ENCODE assay signal across 37 cellular contexts in genomic region chr6:112365952-112366351, GRCh38. TPM values are rescaled to one million over a fixed set of nuclear protein-coding genes. Genes with fewer than 3 reads are reported as not detected.
"Had no signal": no experiment of that assay in that cellular context is flagged by ENCODE, and none has a peak within 500 bp of the region (broad histone marks: within the 10 kb centered on the region; RNA-seq: fewer than 3 reads in every experiment).

No MANE protein-coding gene starts in this region.

- H3K4me1 ChIP-seq: body of pancreas, breast epithelium had no signal

- H3K4me3 Mint-ChIP-seq: activated B cell treated with CpG ODN at 0.5 μM for 24 hours; activated CD4-positive, alpha-beta memory T cell treated with anti-CD3 and anti-CD28 coated beads, Interleukin-2, amount 10 ng/mL, durations not matched to agents 7 days and 5 days; activated CD4-positive, alpha-beta T cell treated with anti-CD3 and anti-CD28 coated beads, Interleukin-2, amount 10 ng/mL, durations not matched to agents 7 days and 5 days; activated CD8-positive, alpha-beta memory T cell treated with anti-CD3 and anti-CD28 coated beads, Interleukin-2, amount 10 ng/mL, durations not matched to agents 7 days and 5 days; activated CD8-positive, alpha-beta T cell treated with anti-CD3 and anti-CD28 coated beads, Interleukin-2, amount 10 ng/mL, durations not matched to agents 7 days and 5 days; activated naive CD4-positive, alpha-beta T cell treated with anti-CD3 and anti-CD28 coated beads, Interleukin-2, amount 10 ng/mL, durations not matched to agents 7 days and 5 days; activated naive CD4-positive, alpha-beta T cell treated with anti-CD3 and anti-CD28 coated beads, Interleukin-2, amount 50 U/mL, for 24 hours; activated naive CD8-positive, alpha-beta T cell; activated naive CD8-positive, alpha-beta T cell treated with anti-CD3 and anti-CD28 coated beads, Interleukin-2, amount 10 ng/mL, durations not matched to agents 7 days and 5 days; activated naive CD8-positive, alpha-beta T cell treated with anti-CD3 and anti-CD28 coated beads, Interleukin-2, amount 50 U/mL, for 24 hours; activated T-cell treated with anti-CD3 and anti-CD28 coated beads, Interleukin-2, amount 50 U/mL, for 24 hours; T-helper 1 cell treated with Interleukin-12 subunit alpha and Interleukin-12 subunit beta and Interleukin-4 antibody, amounts not matched to agents 30 μg/mL and 1 μg/mL, for 36 hours; T-helper 2 cell treated with Interferon-gamma antibody and Interleukin-4, amounts not matched to agents 5 μg/mL and 100 μg/mL, for 36 hours had no signal

- ATAC-seq: activated CD8-positive, alpha-beta memory T cell treated with anti-CD3 and anti-CD28 coated beads, Interleukin-2, amount 10 ng/mL, durations not matched to agents 7 days and 5 days; activated CD8-positive, alpha-beta T cell treated with anti-CD3 and anti-CD28 coated beads, Interleukin-2, amount 10 ng/mL, durations not matched to agents 7 days and 5 days; activated naive CD8-positive, alpha-beta T cell treated with anti-CD3 and anti-CD28 coated beads, Interleukin-2, amount 50 U/mL, for 24 hours had no signal

- H3K27me3 Mint-ChIP-seq: activated B cell treated with CpG ODN at 0.5 μM for 24 hours had no signal

- H3K4me1 Mint-ChIP-seq: activated B cell treated with CpG ODN at 0.5 μM for 24 hours; activated CD4-positive, alpha-beta memory T cell treated with anti-CD3 and anti-CD28 coated beads, Interleukin-2, amount 10 ng/mL, durations not matched to agents 7 days and 5 days; activated CD4-positive, alpha-beta T cell treated with anti-CD3 and anti-CD28 coated beads, Interleukin-2, amount 10 ng/mL, durations not matched to agents 7 days and 5 days; activated CD8-positive, alpha-beta memory T cell treated with anti-CD3 and anti-CD28 coated beads, Interleukin-2, amount 10 ng/mL, durations not matched to agents 7 days and 5 days; activated naive CD4-positive, alpha-beta T cell treated with anti-CD3 and anti-CD28 coated beads, Interleukin-2, amount 10 ng/mL, durations not matched to agents 7 days and 5 days; activated naive CD4-positive, alpha-beta T cell treated with anti-CD3 and anti-CD28 coated beads, Interleukin-2, amount 50 U/mL, for 24 hours; activated naive CD8-positive, alpha-beta T cell treated with anti-CD3 and anti-CD28 coated beads, Interleukin-2, amount 10 ng/mL, durations not matched to agents 7 days and 5 days; activated naive CD8-positive, alpha-beta T cell treated with anti-CD3 and anti-CD28 coated beads, Interleukin-2, amount 50 U/mL, for 24 hours had no signal

- H3K27ac Mint-ChIP-seq: activated B cell treated with CpG ODN at 0.5 μM for 24 hours; activated CD4-positive, alpha-beta memory T cell treated with anti-CD3 and anti-CD28 coated beads, Interleukin-2, amount 10 ng/mL, durations not matched to agents 7 days and 5 days; activated CD4-positive, alpha-beta T cell treated with anti-CD3 and anti-CD28 coated beads, Interleukin-2, amount 10 ng/mL, durations not matched to agents 7 days and 5 days; activated CD8-positive, alpha-beta memory T cell treated with anti-CD3 and anti-CD28 coated beads, Interleukin-2, amount 10 ng/mL, durations not matched to agents 7 days and 5 days; activated CD8-positive, alpha-beta T cell treated with anti-CD3 and anti-CD28 coated beads, Interleukin-2, amount 10 ng/mL, durations not matched to agents 7 days and 5 days; activated naive CD4-positive, alpha-beta T cell treated with anti-CD3 and anti-CD28 coated beads, Interleukin-2, amount 10 ng/mL, durations not matched to agents 7 days and 5 days; activated naive CD4-positive, alpha-beta T cell treated with anti-CD3 and anti-CD28 coated beads, Interleukin-2, amount 50 U/mL, for 24 hours; activated naive CD8-positive, alpha-beta T cell; activated naive CD8-positive, alpha-beta T cell treated with anti-CD3 and anti-CD28 coated beads, Interleukin-2, amount 10 ng/mL, durations not matched to agents 7 days and 5 days; activated naive CD8-positive, alpha-beta T cell treated with anti-CD3 and anti-CD28 coated beads, Interleukin-2, amount 50 U/mL, for 24 hours; activated T-cell treated with anti-CD3 and anti-CD28 coated beads, Interleukin-2, amount 50 U/mL, for 24 hours; activated T-helper 2 cell treated with anti-CD3 and anti-CD28 coated beads, Interferon-gamma antibody, Interleukin-2, Interleukin-4, amounts not matched to agents 10 μg/mL and 5 μg/mL and 100 μg/mL, durations not matched to agents 14 hours and 24 hours and 36 hours; T-helper 1 cell treated with Interleukin-12 subunit alpha and Interleukin-12 subunit beta and Interleukin-4 antibody, amounts not matched to agents 30 μg/mL and 1 μg/mL, for 36 hours; T-helper 2 cell treated with Interferon-gamma antibody and Interleukin-4, amounts not matched to agents 5 μg/mL and 100 μg/mL, for 36 hours had no signal

- H3K4me3 ChIP-seq: body of pancreas, breast epithelium had no signal

- H3K27ac ChIP-seq: body of pancreas, brain microvascular endothelial cell, breast epithelium, VCaP had no signal

- H3K36me3 Mint-ChIP-seq: activated CD8-positive, alpha-beta memory T cell treated with anti-CD3 and anti-CD28 coated beads, Interleukin-2, amount 10 ng/mL, durations not matched to agents 7 days and 5 days; activated naive CD4-positive, alpha-beta T cell treated with anti-CD3 and anti-CD28 coated beads, Interleukin-2, amount 10 ng/mL, durations not matched to agents 7 days and 5 days; activated naive CD4-positive, alpha-beta T cell treated with anti-CD3 and anti-CD28 coated beads, Interleukin-2, amount 50 U/mL, for 24 hours; activated naive CD8-positive, alpha-beta T cell; activated naive CD8-positive, alpha-beta T cell treated with anti-CD3 and anti-CD28 coated beads, Interleukin-2, amount 10 ng/mL, durations not matched to agents 7 days and 5 days had no signal

- FAIRE-seq: astrocyte, TTC549 had no signal

- H3K9me3 ChIP-seq: body of pancreas, breast epithelium had no signal

- DNase-seq: activated B cell treated with CpG ODN at 0.5 μM for 24 hours; activated CD4-positive, alpha-beta memory T cell treated with anti-CD3 and anti-CD28 coated beads, Interleukin-2, amount 10 ng/mL, durations not matched to agents 7 days and 5 days; activated CD4-positive, alpha-beta T cell treated with anti-CD3 and anti-CD28 coated beads for 4 hours; activated CD4-positive, alpha-beta T cell treated with anti-CD3 and anti-CD28 coated beads, Interleukin-2, amount 10 ng/mL, durations not matched to agents 7 days and 5 days; activated CD4-positive, alpha-beta T cell treated with anti-CD3 and anti-CD28 coated beads, Interleukin-2, amount 50 U/mL, for 48 hours; activated CD4-positive, CD25-positive, alpha-beta regulatory T cell treated with anti-CD3 and anti-CD28 coated beads, Interleukin-2, amount 50 U/mL, for 72 hours; activated CD8-positive, alpha-beta memory T cell treated with anti-CD3 and anti-CD28 coated beads for 24 hours; activated CD8-positive, alpha-beta memory T cell treated with anti-CD3 and anti-CD28 coated beads, Interleukin-2, amount 10 ng/mL, durations not matched to agents 7 days and 5 days; activated CD8-positive, alpha-beta memory T cell treated with anti-CD3 and anti-CD28 coated beads, Interleukin-2, amount 50 U/mL, for 48 hours; activated CD8-positive, alpha-beta T cell treated with anti-CD3 and anti-CD28 coated beads, Interleukin-2, amount 10 ng/mL, durations not matched to agents 7 days and 5 days; activated effector memory CD4-positive, alpha-beta T cell treated with Interleukin-2 at 50 U/mL for 16 hours; activated gamma-delta T cell; activated naive CD4-positive, alpha-beta T cell treated with anti-CD3 and anti-CD28 coated beads, Interleukin-2, amount 10 ng/mL, durations not matched to agents 7 days and 5 days; activated naive CD4-positive, alpha-beta T cell treated with Interleukin-2 at 50 U/mL for 16 hours; activated naive CD8-positive, alpha-beta T cell treated with anti-CD3 and anti-CD28 coated beads, Interleukin-2, amount 10 ng/mL, durations not matched to agents 7 days and 5 days; activated naive CD8-positive, alpha-beta T cell treated with anti-CD3 and anti-CD28 coated beads, Interleukin-2, amount 50 U/mL, for 24 hours; activated T-cell treated with anti-CD3 and anti-CD28 coated beads, Interleukin-2, amount 50 U/mL, for 24 hours; activated T-cell treated with anti-CD3 and anti-CD28 coated beads, Interleukin-2, amount 50 U/mL, for 48 hours; amygdala; anterior cingulate cortex; brain microvascular endothelial cell; central memory CD4-positive, alpha-beta T cell; T-helper 1 cell; T-helper 2 cell; T-helper 9 cell had no signal

- H3K36me3 ChIP-seq: brain microvascular endothelial cell, breast epithelium had no signal

- H3K9me3 Mint-ChIP-seq: activated B cell treated with CpG ODN at 0.5 μM for 24 hours; activated CD4-positive, alpha-beta memory T cell treated with anti-CD3 and anti-CD28 coated beads, Interleukin-2, amount 10 ng/mL, durations not matched to agents 7 days and 5 days; activated CD4-positive, alpha-beta T cell treated with anti-CD3 and anti-CD28 coated beads, Interleukin-2, amount 10 ng/mL, durations not matched to agents 7 days and 5 days; activated naive CD4-positive, alpha-beta T cell treated with anti-CD3 and anti-CD28 coated beads, Interleukin-2, amount 10 ng/mL, durations not matched to agents 7 days and 5 days; activated naive CD4-positive, alpha-beta T cell treated with anti-CD3 and anti-CD28 coated beads, Interleukin-2, amount 50 U/mL, for 24 hours; activated naive CD8-positive, alpha-beta T cell treated with anti-CD3 and anti-CD28 coated beads, Interleukin-2, amount 10 ng/mL, durations not matched to agents 7 days and 5 days; activated naive CD8-positive, alpha-beta T cell treated with anti-CD3 and anti-CD28 coated beads, Interleukin-2, amount 50 U/mL, for 24 hours; activated T-cell treated with anti-CD3 and anti-CD28 coated beads, Interleukin-2, amount 50 U/mL, for 24 hours; activated T-helper 2 cell treated with anti-CD3 and anti-CD28 coated beads, Interferon-gamma antibody, Interleukin-2, Interleukin-4, amounts not matched to agents 10 μg/mL and 5 μg/mL and 100 μg/mL, durations not matched to agents 14 hours and 24 hours and 36 hours; T-helper 1 cell treated with Interleukin-12 subunit alpha and Interleukin-12 subunit beta and Interleukin-4 antibody, amounts not matched to agents 30 μg/mL and 1 μg/mL, for 36 hours; T-helper 2 cell treated with Interferon-gamma antibody and Interleukin-4, amounts not matched to agents 5 μg/mL and 100 μg/mL, for 36 hours had no signal

- H3K27me3 ChIP-seq: body of pancreas, brain microvascular endothelial cell, breast epithelium had no signal

RNA-seq across cellular contexts. Expression of gene RFPL4B, which starts 18.8 kb away (rescaled TPM):
- total RNA-seq: activated B cell treated with CpG ODN at 0.5 μM for 24 hours; activated CD4-positive, alpha-beta memory T cell treated with anti-CD3 and anti-CD28 coated beads, Interleukin-2, amount 10 ng/mL, durations not matched to agents 7 days and 5 days; activated CD4-positive, alpha-beta T cell treated with anti-CD3 and anti-CD28 coated beads, Interleukin-2, amount 10 ng/mL, durations not matched to agents 7 days and 5 days; activated CD8-positive, alpha-beta memory T cell treated with anti-CD3 and anti-CD28 coated beads, Interleukin-2, amount 10 ng/mL, durations not matched to agents 7 days and 5 days; activated CD8-positive, alpha-beta T cell treated with anti-CD3 and anti-CD28 coated beads, Interleukin-2, amount 10 ng/mL, durations not matched to agents 7 days and 5 days; activated naive CD8-positive, alpha-beta T cell treated with anti-CD3 and anti-CD28 coated beads, Interleukin-2, amount 10 ng/mL, durations not matched to agents 7 days and 5 days; activated T-helper 2 cell treated with anti-CD3 and anti-CD28 coated beads, Interferon-gamma antibody, Interleukin-2, Interleukin-4, amounts not matched to agents 10 μg/mL and 5 μg/mL and 100 μg/mL, durations not matched to agents 14 hours and 24 hours and 36 hours; body of pancreas; breast epithelium; cerebellum had no signal
- polyA plus RNA-seq: adipose tissue had no signal
